25 cellular contexts compared by ENCODE assay signal in the genomic region with DNA sequence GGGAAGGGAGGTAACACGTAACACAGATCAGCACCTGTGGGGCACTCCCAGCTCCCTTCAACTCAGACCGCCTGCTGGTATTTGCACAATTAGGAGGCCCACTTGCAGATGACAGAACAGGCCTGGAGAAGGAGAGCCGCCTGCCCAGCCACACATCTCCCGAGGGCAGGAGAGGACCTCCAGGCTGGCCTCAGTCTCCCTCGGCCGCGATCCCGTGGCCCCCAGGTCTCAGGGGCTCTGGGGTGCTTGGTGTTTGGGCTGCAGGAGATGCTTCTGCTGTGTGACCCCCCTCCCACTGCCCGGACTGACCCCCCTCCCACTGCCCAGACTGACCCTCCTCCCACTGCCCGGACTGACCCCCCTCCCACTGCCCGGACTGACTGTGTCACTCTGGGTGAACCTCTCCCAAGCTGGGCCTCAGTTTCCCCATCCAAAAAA.
A peak's percentile ranks its signal among the peaks of the same experiment; 100 is the strongest.
DNase-seq lines count a peak whose midpoint lies in the region; ATAC-seq and TF ChIP-seq lines count a peak whose summit lies in the region.
"Had no signal": no experiment of that assay in that cellular context is flagged by ENCODE, and none has a peak within 500 bp of the region (broad histone marks: within the 10 kb centered on the region; RNA-seq: fewer than 3 reads in every experiment).

No MANE protein-coding gene starts in this region.

- H3K9ac ChIP-seq in PC-3 (ENCODE audit: low read length): no peak overlapping the region
- H3K9ac ChIP-seq: GM23248 had no signal

- BruUV-seq in PC-3 (replicated peaks; lab: Mats Ljungman, UMichigan): no TSS peak

- POLR2A ChIA-PET in PC-3 (lab: Charles Lee; ENCODE audit: unreplicated experiment): no interaction called here

- H3K9me2 ChIP-seq in PC-3 (replicated peaks; ENCODE audit: low read length): no peaks in the 10 kb centered on the region

- no peak overlapping the region for H2AFZ ChIP-seq in PC-3 (ENCODE audit: low read length)
- H2AFZ ChIP-seq: GM23248, PC-9 had no signal

- H3K9me3 ChIP-seq in right cardiac atrium (ENCODE audit: control insufficient read depth, low read length) (no peaks in the 10 kb centered on the region), heart right ventricle (peaks cover 0 to 15% (median 5%) of the 10 kb centered on the region in 11 donors), lower lobe of right lung (no peaks in the 10 kb centered on the region), PC-3 (ENCODE audit: low read length) (no peaks in the 10 kb centered on the region)
- H3K9me3 ChIP-seq: A549 had no signal

- H3K79me2 ChIP-seq in PC-3 (ENCODE audit: low read length): no peaks in the 10 kb centered on the region

- intact Hi-C loops in right cardiac atrium (cut with DNase I): no loop called here
- intact Hi-C loops in heart right ventricle (cut with DNase I): no loop called here
- intact Hi-C loops in lower lobe of right lung (cut with DNase I): no loop called here
- intact Hi-C loops in PC-3 (cut with micrococcal nuclease): no loop called here

- DNase-seq in right cardiac atrium (peak in 2 of 3 donors; percentile 4 to 35), heart right ventricle (no peak), NCI-H1417 (lab: John Stamatoyannopoulos, UW) (peak in 2 of 3 experiments; percentile 39 to 74), lower lobe of right lung (peak; percentile 18), PC-3 (no peak), T1000 (lab: John Stamatoyannopoulos, UW) (no peak), NCI-H82 treated with DMSO at 0.1 percent for 48 hours (lab: John Stamatoyannopoulos, UW; ENCODE audit: unreplicated experiment) (no peak)
- DNase-seq: AML-193; DMS153; DND-41; GM23248; H9; HFFc6; Karpas-422; NCI-H1092; NCI-H1436 treated with DMSO at 0.1 percent for 48 hours; NCI-H187 treated with DMSO at 0.1 percent for 48 hours; NCI-H446; NCI-H524 treated with DMSO at 0.1 percent for 48 hours; NCI-H774; NK-92 treated with Interleukin-12 subunit alpha and Interleukin-12 subunit beta, amount 100 ng/mL, for 24 hours; PC-9; SIG-M5 had no signal

- CTCF ChIA-PET in PC-3 (lab: Charles Lee): no interaction called here

- H3K27me3 ChIP-seq in right cardiac atrium (ENCODE audit: control insufficient read depth, insufficient read depth) (no peaks in the 10 kb centered on the region), heart right ventricle (peaks cover 10 to 78% (median 65%) of the 10 kb centered on the region in 7 donors), lower lobe of right lung (ENCODE audit: low read depth) (peaks cover 62% of the 10 kb centered on the region), PC-3 (ENCODE audit: low read length) (peaks cover 57% of the 10 kb centered on the region)

- ATAC-seq in right cardiac atrium (no peak), heart right ventricle (no peak), lower lobe of right lung (no peak), PC-3 (no peak)
- ATAC-seq: SK-N-SH treated with all-trans-retinoic acid at 6 μM for 48 hours had no signal

- 67% methylated on average over 11 of the region's 11 CpGs for WGBS in right cardiac atrium
- WGBS in heart right ventricle, 2 donors: 63 to 69% methylated on average over 11 of the region's 11 CpGs

- no peaks in the 10 kb centered on the region for H3K36me3 ChIP-seq in heart right ventricle
- H3K36me3 ChIP-seq in lower lobe of right lung: no peaks in the 10 kb centered on the region
- H3K36me3 ChIP-seq in PC-3 (ENCODE audit: low read depth, low read length): no peaks in the 10 kb centered on the region

- TF ChIP-seq CTCF in heart right ventricle (IDR thresholded peaks at IDR 0.05) (no peak), lower lobe of right lung (IDR thresholded peaks at IDR 0.05) (no peak), PC-3 (conservative IDR thresholded peaks at IDR 0.05; ENCODE audit: low read depth, low read length) (no peak)

- no peak overlapping the region for H3K4me3 ChIP-seq in right cardiac atrium (ENCODE audit: low read length)
- H3K4me3 ChIP-seq in heart right ventricle: no peak overlapping the region
- no peak overlapping the region for H3K4me3 ChIP-seq in lower lobe of right lung
- H3K4me3 ChIP-seq in PC-3 (ENCODE audit: low read length): no peak overlapping the region
- H3K4me3 ChIP-seq: A549, GM23248, PC-9 had no signal

- H3K4me2 ChIP-seq in PC-3 (ENCODE audit: low read length): no peak overlapping the region
- H3K4me2 ChIP-seq: A549, PC-9 had no signal

- H3F3A ChIP-seq in PC-3 (ENCODE audit: low read length, unreplicated experiment): no peaks in the 10 kb centered on the region

- H3K4me1 ChIP-seq in right cardiac atrium (ENCODE audit: control insufficient read depth, insufficient read depth, low read length): no peaks in the 10 kb centered on the region
- H3K4me1 ChIP-seq in heart right ventricle: no peaks in the 10 kb centered on the region
- no peaks in the 10 kb centered on the region for H3K4me1 ChIP-seq in lower lobe of right lung
- H3K4me1 ChIP-seq in PC-3 (ENCODE audit: insufficient read depth, low read length): no peaks in the 10 kb centered on the region
- H3K4me1 ChIP-seq: A549 had no signal

- H4K20me1 ChIP-seq in PC-3 (ENCODE audit: low read length): no peaks in the 10 kb centered on the region

- no peak overlapping the region for H3K27ac ChIP-seq in right cardiac atrium (ENCODE audit: low read length)
- no peak overlapping the region for H3K27ac ChIP-seq in heart right ventricle
- no peak overlapping the region for H3K27ac ChIP-seq in lower lobe of right lung
- no peak overlapping the region for H3K27ac ChIP-seq in PC-3 (ENCODE audit: low read length)
- H3K27ac ChIP-seq: A549, GM23248, PC-9 had no signal

Comparison
In these comparisons a context has a peak if more than half of its experiments do, and no peak if none do; other contexts are left out.
1. DNase-seq: peak in right cardiac atrium (2 of 3), NCI-H1417 (2 of 3) and lower lobe of right lung (single experiment); none in heart right ventricle (0 of 2), PC-3 (single experiment), T1000 (single experiment) and NCI-H82 treated with DMSO at 0.1 percent for 48 hours (single experiment).